In genomic region chr4:76697129-76697803, GRCh38 we compare ENCODE assay signal across 11 cellular contexts.
A peak's percentile ranks its signal among the peaks of the same experiment; 100 is the strongest.
DNase-seq lines count a peak whose midpoint lies in the region; ATAC-seq lines count a peak whose summit lies in the region.
"Had no signal": no experiment of that assay in that cellular context is flagged by ENCODE, and none has a peak within 500 bp of the region (broad histone marks: within the 10 kb centered on the region; RNA-seq: fewer than 3 reads in every experiment).

No MANE protein-coding gene starts in this region.

- no peaks in the 10 kb centered on the region for H3K9me3 ChIP-seq in MG63
- H3K9me3 ChIP-seq: adrenal gland, sigmoid colon had no signal

- no peak for DNase-seq in activated naive CD8-positive, alpha-beta T cell treated with anti-CD3 and anti-CD28 coated beads for 36 hours
- DNase-seq in activated naive CD8-positive, alpha-beta T cell treated with anti-CD3 and anti-CD28 coated beads, Interleukin-2, amount 50 U/mL, for 24 hours = no peak
- DNase-seq in AG20443 (ENCODE audit: low spot score) (no peak), SKM-1 treated with dmso at 0.1 percent for 144 hours (lab: John Stamatoyannopoulos, UW; ENCODE audit: unreplicated experiment) (no peak), HT-29 (ENCODE audit: low spot score) (no peak), MG63 (no peak)
- DNase-seq: adrenal gland, KBM-7, sigmoid colon had no signal

- peak overlapping the region; percentile 44 for H3K27ac Mint-ChIP-seq in activated naive CD8-positive, alpha-beta T cell treated with anti-CD3 and anti-CD28 coated beads for 36 hours
- H3K27ac Mint-ChIP-seq in activated naive CD8-positive, alpha-beta T cell treated with anti-CD3 and anti-CD28 coated beads, Interleukin-2, amount 50 U/mL, for 24 hours = no peak overlapping the region

- H3K4me3 ChIP-seq in MG63 = no peak overlapping the region
- H3K4me3 ChIP-seq: adrenal gland, sigmoid colon had no signal

- H3K4me3 Mint-ChIP-seq in activated naive CD8-positive, alpha-beta T cell treated with anti-CD3 and anti-CD28 coated beads for 36 hours = no peak overlapping the region
- no peak overlapping the region for H3K4me3 Mint-ChIP-seq in activated naive CD8-positive, alpha-beta T cell treated with anti-CD3 and anti-CD28 coated beads, Interleukin-2, amount 50 U/mL, for 24 hours

- H3K4me1 Mint-ChIP-seq in activated naive CD8-positive, alpha-beta T cell treated with anti-CD3 and anti-CD28 coated beads for 36 hours = peaks cover 7% of the 10 kb centered on the region
- H3K4me1 Mint-ChIP-seq in activated naive CD8-positive, alpha-beta T cell treated with anti-CD3 and anti-CD28 coated beads, Interleukin-2, amount 50 U/mL, for 24 hours = no peaks in the 10 kb centered on the region

- peaks cover 46% of the 10 kb centered on the region for H3K27me3 Mint-ChIP-seq in activated naive CD8-positive, alpha-beta T cell treated with anti-CD3 and anti-CD28 coated beads for 36 hours
- peaks cover 27% of the 10 kb centered on the region for H3K27me3 Mint-ChIP-seq in activated naive CD8-positive, alpha-beta T cell treated with anti-CD3 and anti-CD28 coated beads, Interleukin-2, amount 50 U/mL, for 24 hours

- no peaks in the 10 kb centered on the region for H3K9me3 Mint-ChIP-seq in activated naive CD8-positive, alpha-beta T cell treated with anti-CD3 and anti-CD28 coated beads for 36 hours
- H3K9me3 Mint-ChIP-seq in activated naive CD8-positive, alpha-beta T cell treated with anti-CD3 and anti-CD28 coated beads, Interleukin-2, amount 50 U/mL, for 24 hours = no peaks in the 10 kb centered on the region

- no peaks in the 10 kb centered on the region for H3K36me3 Mint-ChIP-seq in activated naive CD8-positive, alpha-beta T cell treated with anti-CD3 and anti-CD28 coated beads for 36 hours
- H3K36me3 Mint-ChIP-seq in activated naive CD8-positive, alpha-beta T cell treated with anti-CD3 and anti-CD28 coated beads, Interleukin-2, amount 50 U/mL, for 24 hours (ENCODE audit: low read depth) = no peaks in the 10 kb centered on the region

- no peaks in the 10 kb centered on the region for H3K27me3 ChIP-seq in MG63
- H3K27me3 ChIP-seq: adrenal gland, sigmoid colon had no signal

- H3K36me3 ChIP-seq in MG63 = no peaks in the 10 kb centered on the region
- H3K36me3 ChIP-seq: adrenal gland, sigmoid colon had no signal

- no peak for ATAC-seq in activated naive CD8-positive, alpha-beta T cell treated with anti-CD3 and anti-CD28 coated beads, Interleukin-2, amount 50 U/mL, for 24 hours
- ATAC-seq in HG02588 (IDR thresholded peaks at IDR 0.05; ENCODE audit: unreplicated experiment) (peak; percentile 85), HG03460 (IDR thresholded peaks at IDR 0.05; ENCODE audit: unreplicated experiment) (peak; percentile 88)
